8 cellular contexts compared by ENCODE assay signal in genomic region chr15:101250931-101251829, GRCh38. TPM values are rescaled to one million over a fixed set of nuclear protein-coding genes. Genes with fewer than 3 reads are reported as not detected.
A peak's percentile ranks its signal among the peaks of the same experiment; 100 is the strongest.
DNase-seq lines count a peak whose midpoint lies in the region; ATAC-seq and TF ChIP-seq lines count a peak whose summit lies in the region.

No MANE protein-coding gene starts in this region.

- peaks cover 14% of the 10 kb centered on the region for H3K27me3 Mint-ChIP-seq in Calu3 (ENCODE audit: unreplicated experiment)
- H3K27me3 Mint-ChIP-seq in T-helper 17 cell = no peaks in the 10 kb centered on the region

- peak overlapping the region; percentile 96 for H3K4me3 ChIP-seq in coronary artery
- H3K4me3 ChIP-seq in lower lobe of right lung = peak overlapping the region; percentile 91
- H3K4me3 ChIP-seq in thymus (ENCODE audit: low read length) = peak overlapping the region; percentile 82

- no TSS peak for BruUV-seq in Calu3 (replicated peaks; lab: Mats Ljungman, UMichigan)

- CTCF ChIA-PET in Calu3 (lab: Charles Lee) = interaction anchor here (0.6 to 1.3 kb wide), 5 partner anchors 143 to 282 kb away, joined by 3 to 7 read pairs (median 3); no protein-coding TSS in a partner anchor

- no peaks in the 10 kb centered on the region for H3K9me3 ChIP-seq in T-helper 17 cell (ENCODE audit: control insufficient read depth, low read length, poor library complexity, severe bottlenecking)
- no peaks in the 10 kb centered on the region for H3K9me3 ChIP-seq in lower lobe of right lung
- no peaks in the 10 kb centered on the region for H3K9me3 ChIP-seq in thymus (ENCODE audit: control insufficient read depth)

- TF ChIP-seq CTCF in Calu3 (IDR thresholded peaks at IDR 0.05; ENCODE audit: unreplicated experiment) (no peak), coronary artery (IDR thresholded peaks at IDR 0.05) (no peak), lower lobe of right lung (IDR thresholded peaks at IDR 0.05) (no peak)

- no peaks in the 10 kb centered on the region for H3K9me3 Mint-ChIP-seq in Calu3 (ENCODE audit: low read depth, unreplicated experiment)

- H3K36me3 ChIP-seq in lower lobe of right lung = peaks cover 3% of the 10 kb centered on the region
- no peaks in the 10 kb centered on the region for H3K36me3 ChIP-seq in thymus (ENCODE audit: control insufficient read depth, insufficient read depth)

- H3K27ac Mint-ChIP-seq in Calu3 (ENCODE audit: unreplicated experiment) (peak overlapping the region; percentile 7), T-helper 17 cell (peak overlapping the region; percentile 83)

- H3K4me1 Mint-ChIP-seq in Calu3 (ENCODE audit: low read depth, unreplicated experiment) (peaks cover 20% of the 10 kb centered on the region), T-helper 17 cell (peaks cover 24% of the 10 kb centered on the region)

- H3K4me1 ChIP-seq in lower lobe of right lung (peaks cover 52% of the 10 kb centered on the region), thymus (ENCODE audit: control insufficient read depth, insufficient read depth, low read length) (peaks cover 6% of the 10 kb centered on the region)

- under 1% methylated on average over 149 of the region's 149 CpGs for WGBS in thymus

- intact Hi-C loops in Calu3 (cut with micrococcal nuclease; ENCODE audit: unreplicated experiment) = loop anchor here (1.0 to 10.0 kb wide), 5 partner anchors 13 to 326 kb away; no protein-coding TSS in a partner anchor
- intact Hi-C loops in lower lobe of right lung (cut with DNase I) = loop anchor here (10.0 kb wide), 1 partner anchor 166 kb away; no protein-coding TSS in a partner anchor

- H3K27me3 ChIP-seq in lower lobe of right lung (ENCODE audit: low read depth) (no peaks in the 10 kb centered on the region), thymus (ENCODE audit: control insufficient read depth, insufficient read depth) (peaks cover 3% of the 10 kb centered on the region)

- H3K27ac ChIP-seq in coronary artery = peak overlapping the region; percentile 73 to 99
- peak overlapping the region; percentile 86 for H3K27ac ChIP-seq in lower lobe of right lung
- peak overlapping the region; percentile 84 for H3K27ac ChIP-seq in thymus (ENCODE audit: low read depth)

- H3K36me3 Mint-ChIP-seq in Calu3 (ENCODE audit: insufficient read depth, unreplicated experiment) (peaks cover 34% of the 10 kb centered on the region), T-helper 17 cell (ENCODE audit: low read depth) (no peaks in the 10 kb centered on the region)

- DNase-seq in Calu3 (peak; percentile 58), T-helper 17 cell (peak in 1 of 3 donors; percentile 51), coronary artery (ENCODE audit: low spot score) (no peak), lower lobe of right lung (peak; percentile 69), NCI-H1436 (lab: John Stamatoyannopoulos, UW) (no peak)

- ATAC-seq in GM19463 (IDR thresholded peaks at IDR 0.05; ENCODE audit: unreplicated experiment) (peak; percentile 36), HG03521 (IDR thresholded peaks at IDR 0.05; ENCODE audit: unreplicated experiment) (peak; percentile 38), T-helper 17 cell (peak; percentile 74), lower lobe of right lung (peak; percentile 55 to 72)

- H3K4me3 Mint-ChIP-seq in Calu3 (ENCODE audit: low read depth, unreplicated experiment) (peak overlapping the region; percentile 83), T-helper 17 cell (peak overlapping the region; percentile 92)

RNA-seq across cellular contexts. Expression of gene CHSY1, which starts 0.7 kb away (rescaled TPM):
- 24.0 and 25.0 TPM in 2 replicates for total RNA-seq in Calu3 (2022)
- total RNA-seq in T-helper 17 cell = 10 to 100 TPM; 10.5 to 12.9 TPM
- total RNA-seq in lower lobe of right lung = 25.6 TPM
- polyA plus RNA-seq in thymus = 14.9 TPM

RNA-seq across cellular contexts. Expression of gene SELENOS, which starts 26.1 kb away (rescaled TPM):
- 83.3 and 85.0 TPM in 2 replicates for total RNA-seq in Calu3 (2022)
- 10 to 100 TPM; 28.0 to 36.3 TPM for total RNA-seq in T-helper 17 cell
- total RNA-seq in lower lobe of right lung = 64.5 TPM
- polyA plus RNA-seq in thymus = 64.5 TPM

RNA-seq across cellular contexts. Expression of gene SNRPA1, which starts 43.9 kb away (rescaled TPM):
- total RNA-seq in Calu3 (2022) (123 and 140 TPM in 2 replicates), T-helper 17 cell (100 to 1,000 TPM; 166 to 206 TPM), lower lobe of right lung (35.4 TPM)
- polyA plus RNA-seq in thymus = 71.4 TPM

Comparison
In these comparisons a context has a peak if more than half of its experiments do, and no peak if none do; other contexts are left out.
1. DNase-seq: peak in Calu3 (single experiment) and lower lobe of right lung (single experiment); none in coronary artery (single experiment) and NCI-H1436 (single experiment).
2. Peak in every context shown above with its lines, with median percentiles within 50 percentile points of each other: ATAC-seq, H3K27ac ChIP-seq and H3K4me3 ChIP-seq.